8 cellular contexts compared by ENCODE assay signal in the genomic region with DNA sequence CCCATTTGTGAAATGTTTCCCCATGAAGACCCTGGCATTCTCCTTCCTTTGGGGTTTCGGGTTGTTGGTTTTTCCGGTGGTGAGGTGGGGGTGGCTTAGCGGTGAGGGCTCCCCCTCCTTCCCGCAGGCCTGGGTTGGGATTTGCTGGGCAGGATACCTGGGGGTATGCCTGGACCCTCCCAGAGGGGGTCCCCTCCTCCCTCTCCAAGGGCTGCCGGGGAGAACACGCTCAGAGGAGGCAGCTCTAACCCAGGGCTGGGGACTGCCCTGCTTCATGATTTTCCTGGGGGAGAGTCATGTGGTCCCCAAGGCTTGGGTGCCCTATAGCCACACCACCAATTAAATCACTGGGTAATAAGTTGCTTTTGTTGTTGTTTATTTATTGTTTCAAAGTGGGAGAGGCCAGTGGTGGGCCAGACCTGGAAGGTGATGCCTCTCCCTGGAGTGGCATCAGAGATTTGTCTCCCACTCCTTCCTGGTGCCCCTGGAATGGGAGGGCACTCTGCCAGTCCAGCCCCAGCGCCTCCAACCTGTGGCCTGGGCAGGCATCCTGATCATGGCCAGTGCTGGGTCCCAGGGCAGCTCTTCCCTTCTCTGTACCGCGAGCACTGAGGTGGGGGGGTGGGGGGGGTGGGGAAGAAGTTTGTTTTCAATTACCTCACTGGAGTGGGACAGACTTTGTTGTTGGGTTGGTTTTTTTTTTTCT. TPM values are rescaled to one million over a fixed set of nuclear protein-coding genes. Genes with fewer than 3 reads are reported as not detected.
DNase-seq lines count a peak whose midpoint lies in the region; ATAC-seq and TF ChIP-seq lines count a peak whose summit lies in the region.

No MANE protein-coding gene starts in this region.

- H3K27ac ChIP-seq in body of pancreas (peak overlapping the region; percentile 89 to 95 (median 92)), mesendoderm (ENCODE audit: low read depth, low read length) (peak overlapping the region; percentile 94), aorta (ENCODE audit: low read depth in 1 of 2, low read length in 2 of 2) (peak overlapping the region; percentile 6 to 28)

- H3K27ac Mint-ChIP-seq in stimulated activated naive CD8-positive, alpha-beta T cell treated with anti-CD3 and anti-CD28 coated beads, Interleukin-15, Interleukin-2, amounts not matched to agents 100 ng/mL and 50 ng/mL, for 24 hours = peak overlapping the region; percentile 89

- H3K4me1 ChIP-seq in body of pancreas = peaks cover 38% of the 10 kb centered on the region
- H3K4me1 ChIP-seq in mesendoderm (ENCODE audit: control insufficient read depth, low read depth, low read length) = peaks cover 19% of the 10 kb centered on the region
- H3K4me1 ChIP-seq in aorta (ENCODE audit: control insufficient read depth in 1 of 2, insufficient read depth in 2 of 2, low read length in 2 of 2) = no peaks in the 10 kb centered on the region

- no peaks in the 10 kb centered on the region for H3K9me3 Mint-ChIP-seq in stimulated activated naive CD8-positive, alpha-beta T cell treated with anti-CD3 and anti-CD28 coated beads, Interleukin-15, Interleukin-2, amounts not matched to agents 100 ng/mL and 50 ng/mL, for 24 hours

- H3K36me3 ChIP-seq in body of pancreas (replicated peaks in 1 of 2; ENCODE audit: insufficient read depth in 1 of 2, low read depth in 2 of 2) (no peaks in the 10 kb centered on the region), mesendoderm (ENCODE audit: control insufficient read depth, insufficient read depth, low read length) (no peaks in the 10 kb centered on the region), aorta (ENCODE audit: control insufficient read depth in 1 of 2, insufficient read depth in 2 of 2, low read length in 1 of 2) (no peaks in the 10 kb centered on the region)

- no peak overlapping the region for H3K23ac ChIP-seq in mesendoderm (ENCODE audit: low read length)

- peaks cover 21% of the 10 kb centered on the region for H3K27me3 Mint-ChIP-seq in stimulated activated naive CD8-positive, alpha-beta T cell treated with anti-CD3 and anti-CD28 coated beads, Interleukin-15, Interleukin-2, amounts not matched to agents 100 ng/mL and 50 ng/mL, for 24 hours

- no peak overlapping the region for H2BK15ac ChIP-seq in mesendoderm (replicated peaks; ENCODE audit: low read depth)

- WGBS in body of pancreas, 2 donors = 8 to 19% methylated on average over 3 to 9 of the region's 9 CpGs
- WGBS in mesendoderm (ENCODE audit: extremely low coverage, insufficient coverage, low lambda C conversion rate) = no CpG with 5 or more reads among the region's 9 CpGs
- 24 to 27% methylated on average over 9 of the region's 9 CpGs for WGBS in aorta, 2 donors

- intact Hi-C loops in body of pancreas (cut with DNase I) (loop anchor here (5.0 kb wide), 1 partner anchor 97 kb away; no protein-coding TSS in a partner anchor), aorta (cut with DNase I) (no loop called here)

- H4K5ac ChIP-seq in mesendoderm (ENCODE audit: low read length) = no peak overlapping the region

- H3K4me3 ChIP-seq in body of pancreas = no peak overlapping the region
- H3K4me3 ChIP-seq in mesendoderm (ENCODE audit: low read length) = no peak overlapping the region
- no peak overlapping the region for H3K4me3 ChIP-seq in aorta (ENCODE audit: low read length in 2 of 2)

- no peaks in the 10 kb centered on the region for H3K79me1 ChIP-seq in mesendoderm (ENCODE audit: low read length)

- no peaks in the 10 kb centered on the region for H3K79me2 ChIP-seq in mesendoderm (ENCODE audit: control insufficient read depth, insufficient read depth, low read length)

- peak overlapping the region; percentile 14 for H2BK120ac ChIP-seq in mesendoderm (ENCODE audit: low read depth, low read length)

- no peak for ATAC-seq in stimulated activated naive CD8-positive, alpha-beta T cell treated with anti-CD3 and anti-CD28 coated beads, Interleukin-15, Interleukin-2, amounts not matched to agents 100 U/mL and 50 U/mL, for 24 hours
- no peak for ATAC-seq in body of pancreas
- ATAC-seq in aorta (ENCODE audit: low FRiP score) = no peak
- ATAC-seq in HG02970 (IDR thresholded peaks at IDR 0.05; ENCODE audit: low FRiP score, unreplicated experiment) = no peak

- DNase-seq in stimulated activated naive CD8-positive, alpha-beta T cell treated with anti-CD3 and anti-CD28 coated beads, Interleukin-15, Interleukin-2, amounts not matched to agents 100 U/mL and 50 U/mL, for 24 hours = no peak
- peak in 2 of 4 donors; percentile 41 to 44 for DNase-seq in body of pancreas
- no peak for DNase-seq in mesendoderm
- peak in 1 of 2 donors; percentile 52 for DNase-seq in aorta
- no peak for DNase-seq in DMS153 treated with DMSO at 0.1 percent for 48 hours (lab: John Stamatoyannopoulos, UW; ENCODE audit: unreplicated experiment)
- DNase-seq in dedifferentiated amniotic fluid mesenchymal stem cell (ENCODE audit: extremely low spot score) = no peak

- H3K56ac ChIP-seq in mesendoderm (ENCODE audit: low read length) = peak overlapping the region; percentile 91

- H2AK5ac ChIP-seq in mesendoderm (ENCODE audit: low read length) = peak overlapping the region; percentile 41

- no peak for TF ChIP-seq CTCF in body of pancreas (IDR thresholded peaks at IDR 0.05)

- H3K36me3 Mint-ChIP-seq in stimulated activated naive CD8-positive, alpha-beta T cell treated with anti-CD3 and anti-CD28 coated beads, Interleukin-15, Interleukin-2, amounts not matched to agents 100 ng/mL and 50 ng/mL, for 24 hours (ENCODE audit: low read depth) = no peaks in the 10 kb centered on the region

- H3K4me2 ChIP-seq in mesendoderm (ENCODE audit: low read length) = peak overlapping the region; percentile 33

- H4K8ac ChIP-seq in mesendoderm (ENCODE audit: low read depth, low read length) = no peak overlapping the region

- H3K27me3 ChIP-seq in body of pancreas (no peaks in the 10 kb centered on the region), mesendoderm (ENCODE audit: insufficient read depth, low read length, poor library complexity) (no peaks in the 10 kb centered on the region), aorta (ENCODE audit: control insufficient read depth in 1 of 2, insufficient read depth in 2 of 2, low read length in 1 of 2) (no peaks in the 10 kb centered on the region)

- TF ChIP-seq POLR2A in body of pancreas (IDR thresholded peaks at IDR 0.05) = no peak

- peak overlapping the region; percentile 97 for H3K18ac ChIP-seq in mesendoderm (ENCODE audit: low read length)

- H3K4me1 Mint-ChIP-seq in stimulated activated naive CD8-positive, alpha-beta T cell treated with anti-CD3 and anti-CD28 coated beads, Interleukin-15, Interleukin-2, amounts not matched to agents 100 ng/mL and 50 ng/mL, for 24 hours (ENCODE audit: low read depth) = peaks cover 47% of the 10 kb centered on the region

- peak overlapping the region; percentile 89 for H3K4ac ChIP-seq in mesendoderm (ENCODE audit: low read depth, low read length)

- H3K9me3 ChIP-seq in body of pancreas (no peaks in the 10 kb centered on the region), aorta (ENCODE audit: control insufficient read depth, low read length) (no peaks in the 10 kb centered on the region)

- peak overlapping the region; percentile 27 for H2BK5ac ChIP-seq in mesendoderm (ENCODE audit: low read length)

- peak overlapping the region; percentile 89 for H3K9ac ChIP-seq in mesendoderm (ENCODE audit: low read length)

- peak overlapping the region; percentile 89 for H3K4me3 Mint-ChIP-seq in stimulated activated naive CD8-positive, alpha-beta T cell treated with anti-CD3 and anti-CD28 coated beads, Interleukin-15, Interleukin-2, amounts not matched to agents 100 ng/mL and 50 ng/mL, for 24 hours

RNA-seq across cellular contexts. Expression of a gene that starts 1.3 kb away (rescaled TPM):
- total RNA-seq in body of pancreas = 10 to 100 TPM in 1 of 2 donors, 1 to 10 TPM in 1; 2.3 to 14.5 TPM
- polyA plus RNA-seq in mesendoderm (2013, experiment 1 of 2) = 1.3 TPM
- 1.2 TPM for polyA plus RNA-seq in mesendoderm (2013, experiment 2 of 2)
- total RNA-seq in aorta = 10 to 100 TPM in 1 of 2 donors, 1 to 10 TPM in 1; 7.7 to 12.0 TPM
- polyA plus RNA-seq in aorta = 10 to 100 TPM in 1 of 2 donors, 1 to 10 TPM in 1; 2.6 to 19.5 TPM

RNA-seq across cellular contexts. Expression of a gene that starts 17.1 kb away (rescaled TPM):
- total RNA-seq in body of pancreas (10 to 100 TPM; 22.6 to 49.4 TPM), aorta (10 to 100 TPM; 14.6 to 25.1 TPM)
- polyA plus RNA-seq in mesendoderm (2013, experiment 1 of 2) = 16.4 TPM
- 14.7 TPM for polyA plus RNA-seq in mesendoderm (2013, experiment 2 of 2)
- 10 to 100 TPM in 1 of 2 donors, 1 to 10 TPM in 1; 8.8 to 56.2 TPM for polyA plus RNA-seq in aorta

RNA-seq across cellular contexts. Expression of a gene that starts 21.4 kb away (rescaled TPM):
- total RNA-seq in body of pancreas = 100 to 1,000 TPM in 1 of 2 donors, 10 to 100 TPM in 1; 82.1 to 103 TPM
- 16.0 TPM for polyA plus RNA-seq in mesendoderm (2013, experiment 1 of 2)
- polyA plus RNA-seq in mesendoderm (2013, experiment 2 of 2) = 16.4 TPM
- 10 to 100 TPM; 82.7 to 85.1 TPM for total RNA-seq in aorta
- polyA plus RNA-seq in aorta = 100 to 1,000 TPM; 175 to 338 TPM

RNA-seq across cellular contexts. Expression of a gene that starts 26.9 kb away (rescaled TPM):
- 100 to 1,000 TPM in 1 of 2 donors, 10 to 100 TPM in 1; 81.1 to 104 TPM for total RNA-seq in body of pancreas
- polyA plus RNA-seq in mesendoderm (2013, experiment 1 of 2) = 216 TPM
- 212 TPM for polyA plus RNA-seq in mesendoderm (2013, experiment 2 of 2)
- 10 to 100 TPM; 61.7 to 64.8 TPM for total RNA-seq in aorta
- polyA plus RNA-seq in aorta = 10 to 100 TPM; 79.6 to 92.0 TPM

RNA-seq across cellular contexts. Expression of a gene that starts 29.2 kb away (rescaled TPM):
- 1 to 10 TPM; 1.6 to 4.3 TPM for total RNA-seq in body of pancreas
- polyA plus RNA-seq in mesendoderm (2013, experiment 1 of 2) = 0.39 TPM
- polyA plus RNA-seq in mesendoderm (2013, experiment 2 of 2) = 0.41 TPM
- total RNA-seq in aorta = 1 to 10 TPM; 4.2 to 9.5 TPM
- 1 to 10 TPM; 1.9 to 2.3 TPM for polyA plus RNA-seq in aorta

Comparison
In these comparisons a context has a peak if more than half of its experiments do, and no peak if none do; other contexts are left out.
1. H3K27ac ChIP-seq: peak in every context shown above with its lines; median percentile 94 in mesendoderm; 92 in body of pancreas; 17 in aorta.